8 cellular contexts compared by ENCODE assay signal in the genomic region with DNA sequence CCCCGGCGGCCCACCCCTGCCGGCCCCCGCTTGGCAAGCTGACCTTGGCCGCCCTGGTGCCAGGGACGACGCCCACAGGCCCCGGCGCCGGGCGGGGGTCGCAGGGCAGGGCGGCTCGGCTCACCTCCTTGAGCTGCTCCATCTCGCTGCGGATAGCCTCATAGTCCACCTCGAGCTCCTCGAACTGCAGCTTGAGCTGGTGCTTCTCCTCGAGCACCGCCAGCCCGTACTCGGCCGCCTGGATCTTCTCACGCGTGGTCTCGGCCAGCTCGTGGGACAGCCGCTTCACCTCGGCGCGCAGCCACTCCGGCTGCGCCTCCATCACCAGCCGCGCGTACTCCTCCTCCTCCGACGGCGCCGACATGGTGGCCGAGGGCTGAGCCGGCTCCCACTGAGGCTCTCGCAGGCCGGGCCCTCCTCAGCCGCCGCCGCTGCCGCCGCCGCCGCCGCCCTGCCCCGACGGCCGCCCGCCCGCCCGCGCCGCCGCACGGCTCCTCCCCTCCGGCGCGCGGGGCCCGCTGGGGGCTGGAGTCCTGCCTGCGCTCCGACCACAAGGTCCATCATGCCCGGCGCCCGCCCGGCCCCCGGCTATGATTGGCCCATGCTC. TPM values are rescaled to one million over a fixed set of nuclear protein-coding genes. Genes with fewer than 3 reads are reported as not detected.
DNase-seq lines count a peak whose midpoint lies in the region; ATAC-seq, FAIRE-seq and TF ChIP-seq lines count a peak whose summit lies in the region.

A gene (minus strand): TSS at position 453 of the 607 bp plus-strand sequence. CDS start 89 bp downstream, at position 364.

- DNase-seq in A172 (ENCODE audit: low spot score) (no peak), MM.1S (no peak), dermis microvascular lymphatic vessel endothelial cell (ENCODE audit: low read depth in 2 of 2) (no peak), mucosa of descending colon (no peak), vagina (ENCODE audit: extremely low spot score in 2 of 2) (no peak), RCC 7860 (ENCODE audit: low spot score) (no peak), NCI-H2227 (lab: John Stamatoyannopoulos, UW; ENCODE audit: unreplicated experiment) (no peak)

- peak within 1 kb of the TSS; percentile 98 for H3K9ac ChIP-seq in MM.1S (ENCODE audit: low read length)

- TF ChIP-seq CTCF in MM.1S (IDR thresholded peaks at IDR 0.05; ENCODE audit: low read length) (no peak), mucosa of descending colon (IDR thresholded peaks at IDR 0.05) (no peak), vagina (IDR thresholded peaks at IDR 0.05) (no peak)

- ATAC-seq in GM19452 (IDR thresholded peaks at IDR 0.05; ENCODE audit: unreplicated experiment), result peak; percentile 94
- no peak for ATAC-seq in mucosa of descending colon

- H3K4me1 ChIP-seq in MM.1S (ENCODE audit: low read length) (peaks cover 42% of the 10 kb centered on the region), mucosa of descending colon (ENCODE audit: low read depth) (peaks cover 22% of the 10 kb centered on the region), vagina (peaks cover 53% of the 10 kb centered on the region)

- H3K9me3 ChIP-seq in MM.1S (replicated peaks; ENCODE audit: insufficient read depth, low read length), result no peaks in the 10 kb centered on the region
- no peaks in the 10 kb centered on the region for H3K9me3 ChIP-seq in mucosa of descending colon
- no peaks in the 10 kb centered on the region for H3K9me3 ChIP-seq in vagina

- no peaks in the 10 kb centered on the region for H3K36me3 ChIP-seq in MM.1S (replicated peaks; ENCODE audit: insufficient read depth, low read length)
- no peaks in the 10 kb centered on the region for H3K36me3 ChIP-seq in mucosa of descending colon (ENCODE audit: low read depth)
- H3K36me3 ChIP-seq in vagina, result no peaks in the 10 kb centered on the region

- H3F3A ChIP-seq in MM.1S (ENCODE audit: insufficient read depth, low read length), result peaks cover 35% of the 10 kb centered on the region

- H2AFZ ChIP-seq in MM.1S (ENCODE audit: low read length), result peak within 1 kb of the TSS; percentile 93

- FAIRE-seq in RCC 7860 (lab: Jason Lieb, UNC), result no peak

- H3K27ac ChIP-seq in MM.1S (ENCODE audit: low read length) (peak within 1 kb of the TSS; percentile 99), vagina (peak within 1 kb of the TSS; percentile 98)

- intact Hi-C loops in mucosa of descending colon (cut with DNase I, micrococcal nuclease), result no loop called here
- intact Hi-C loops in vagina (cut with DNase I), result loop anchor here (5.0 kb wide), 1 partner anchor 92 kb away; a partner anchor contains a TSS

- H3K79me2 ChIP-seq in MM.1S (ENCODE audit: low read length), result peaks cover 51% of the 10 kb centered on the region

- peak within 1 kb of the TSS; percentile 93 for H3K4me2 ChIP-seq in MM.1S (ENCODE audit: low read depth, low read length)

- H3K27me3 ChIP-seq in MM.1S (replicated peaks; ENCODE audit: insufficient read depth, low read length), result no peaks in the 10 kb centered on the region
- H3K27me3 ChIP-seq in vagina, result no peaks in the 10 kb centered on the region

- peak in 1 of 2 donors; percentile 55 for TF ChIP-seq POLR2A in vagina (IDR thresholded peaks at IDR 0.05)

- H3K4me3 ChIP-seq in MM.1S (ENCODE audit: low read length), result peak within 1 kb of the TSS; percentile 96
- H3K4me3 ChIP-seq in mucosa of descending colon, result peak within 1 kb of the TSS; percentile 94
- H3K4me3 ChIP-seq in vagina, result peak within 1 kb of the TSS; percentile 90 to 92

- no peaks in the 10 kb centered on the region for H4K20me1 ChIP-seq in MM.1S (ENCODE audit: insufficient read depth, low read length)

- no peaks in the 10 kb centered on the region for H3K9me2 ChIP-seq in MM.1S (replicated peaks; ENCODE audit: insufficient read depth, low read length)

RNA-seq across cellular contexts. Expression of the gene that starts here (rescaled TPM):
- 29.8 and 31.7 TPM in 2 replicates for total RNA-seq in A172 (2014; rRNA removed; shearing (Covaris generic))
- total RNA-seq in dermis microvascular lymphatic vessel endothelial cell, result 34.0 and 46.5 TPM in 2 replicates
- 10 to 100 TPM in 1 of 3 donors, 1 to 10 TPM in 2; 6.8 to 36.1 (median 8.6) TPM for total RNA-seq in mucosa of descending colon
- 82.7 TPM for total RNA-seq in vagina
